13 cellular contexts compared by ENCODE assay signal in genomic region chr12:68340404-68341270, GRCh38. TPM values are rescaled to one million over a fixed set of nuclear protein-coding genes. Genes with fewer than 3 reads are reported as not detected.
DNase-seq lines count a peak whose midpoint lies in the region; ATAC-seq, FAIRE-seq and TF ChIP-seq lines count a peak whose summit lies in the region.
"Had no signal": no experiment of that assay in that cellular context is flagged by ENCODE, and none has a peak within 500 bp of the region (broad histone marks: within the 10 kb centered on the region; RNA-seq: fewer than 3 reads in every experiment).

No MANE protein-coding gene starts in this region.

- peak; percentile 13 for DNase-seq in AG20443 (ENCODE audit: low spot score)
- peak; percentile 24 for DNase-seq in HCEC 1CT
- DNase-seq in K562 (ENCODE audit: extremely low read depth in 1 of 4, low spot score in 3 of 4), result no peak
- no peak for DNase-seq in HuH-7.5 (ENCODE audit: low spot score)
- DNase-seq in heart right ventricle, result no peak
- no peak for DNase-seq in C1 segment of cervical spinal cord (lab: John Stamatoyannopoulos, UW)
- DNase-seq in GM19238 (ENCODE audit: insufficient read length, low spot score), result no peak
- DNase-seq: NCI-H510A, NCI-H82, RPMI8226 had no signal

- FAIRE-seq in K562 (lab: Jason Lieb, UNC), result peak; percentile 42
- FAIRE-seq: H54 had no signal

- no peak overlapping the region for H3K9ac ChIP-seq in K562 (ENCODE audit: insufficient read depth in 1 of 2, low read depth in 2 of 2, low read length in 2 of 2)

- 3% methylated on average over 8 of the region's 8 CpGs for WGBS in K562 (ENCODE audit: insufficient coverage, low coverage, missing lambda C conversion rate)
- WGBS in heart right ventricle, 2 donors, result 51 to 55% methylated on average over 8 of the region's 8 CpGs

- no peaks in the 10 kb centered on the region for H3K9me1 ChIP-seq in K562 (ENCODE audit: control insufficient read depth, insufficient read depth, low read length)

- no peak for TF ChIP-seq RAD21 in K562 (CRISPR knock-in tag; conservative IDR thresholded peaks at IDR 0.05 in 1 of 2, IDR thresholded peaks at IDR 0.05 in 1 of 2)

- H3K4me3 ChIP-seq in K562 (no peak overlapping the region), muscle layer of duodenum (ENCODE audit: low read depth in 1 of 2, low read length in 2 of 2) (no peak overlapping the region), heart right ventricle (no peak overlapping the region)

- peaks cover 15 to 36% of the 10 kb centered on the region in 2 experiments for H3K27me3 ChIP-seq in K562 (ENCODE audit: control insufficient read depth in 2 of 2, insufficient read depth in 2 of 2, low read length in 2 of 2)
- H3K27me3 ChIP-seq in muscle layer of duodenum (ENCODE audit: low read depth, low read length), result no peaks in the 10 kb centered on the region
- peaks cover 0 to 20% (median 9%) of the 10 kb centered on the region in 7 donors for H3K27me3 ChIP-seq in heart right ventricle

- H3K4me1 ChIP-seq in K562 (replicated peaks in 1 of 2; ENCODE audit: control insufficient read depth in 2 of 2, insufficient read depth in 2 of 2, low read length in 2 of 2), result no peaks in the 10 kb centered on the region; a peak in 1 of 5 replicates
- H3K4me1 ChIP-seq in muscle layer of duodenum (ENCODE audit: control insufficient read depth in 1 of 2, insufficient read depth in 2 of 2, low read length in 2 of 2), result peaks cover 4 to 18% of the 10 kb centered on the region in 2 donors
- H3K4me1 ChIP-seq in heart right ventricle, result peaks cover 0 to 4% (median 0%) of the 10 kb centered on the region in 9 donors

- no peak for TF ChIP-seq CTCF in K562 (IDR thresholded peaks at IDR 0.05 in 2 of 3, conservative IDR thresholded peaks at IDR 0.05 in 1 of 3; ENCODE audit: insufficient read depth in 2 of 3, low read depth in 1 of 3, low read length in 3 of 3)
- no peak for TF ChIP-seq CTCF in heart right ventricle (IDR thresholded peaks at IDR 0.05)

- no peaks in the 10 kb centered on the region for H3K9me3 ChIP-seq in K562 (replicated peaks; ENCODE audit: control insufficient read depth, insufficient read depth, low read depth, low read length)
- H3K9me3 ChIP-seq in muscle layer of duodenum (ENCODE audit: control insufficient read depth in 1 of 2, low read length in 2 of 2), result no peaks in the 10 kb centered on the region
- H3K9me3 ChIP-seq in heart right ventricle, result no peaks in the 10 kb centered on the region

- intact Hi-C loops in K562 (cut with micrococcal nuclease) (no loop called here), heart right ventricle (cut with DNase I) (no loop called here)

- H3K36me3 ChIP-seq in K562 (ENCODE audit: control insufficient read depth, insufficient read depth, low read length) (no peaks in the 10 kb centered on the region), muscle layer of duodenum (ENCODE audit: control insufficient read depth in 1 of 2, insufficient read depth in 2 of 2, low read length in 2 of 2) (no peaks in the 10 kb centered on the region), heart right ventricle (no peaks in the 10 kb centered on the region)

- H3K27ac ChIP-seq in K562 (ENCODE audit: extremely low read depth, low read depth, low read length) (no peak overlapping the region), muscle layer of duodenum (ENCODE audit: low read length) (peak overlapping the region; percentile 34), heart right ventricle (no peak overlapping the region)
- H3K27ac ChIP-seq: C4-2B had no signal

- CTCF ChIA-PET in K562 (lab: Yijun Ruan, JAX; ENCODE audit: low intra/inter-chr PET ratio), result interaction anchor here (0.7 kb wide), 1 partner anchor 56 kb away, joined by 3 read pairs; no protein-coding TSS in a partner anchor

- peak overlapping the region; percentile 35; the same call in 1 of the 2 replicates for H2AFZ ChIP-seq in K562 (ENCODE audit: low read depth, low read length)

- H3K4me2 ChIP-seq in K562 (ENCODE audit: insufficient read depth, low read length), result no peak overlapping the region

- in situ Hi-C loops in K562 (cut with MboI), result no loop called here

- no peaks in the 10 kb centered on the region; the same call in 1 of the 2 replicates for H4K20me1 ChIP-seq in K562 (replicated peaks; ENCODE audit: control insufficient read depth, insufficient read depth, low read length)

- ATAC-seq in K562, result no peak; the same call in 2 of the 3 replicates
- no peak for ATAC-seq in heart right ventricle

- POLR2A ChIA-PET in K562 (lab: Yijun Ruan, JAX), result interaction anchor here (0.7 to 2.1 kb wide), 3 partner anchors 8 to 115 kb away, joined by 3 to 6 read pairs (median 6); partner anchors contain the start of gene MDM1

- no peak for TF ChIP-seq POLR2A in K562 (conservative IDR thresholded peaks at IDR 0.05)

- no peak for TF ChIP-seq EP300 in K562 (IDR thresholded peaks at IDR 0.05; ENCODE audit: low read length)

- no TSS peak for BruUV-seq in K562 (replicated peaks; lab: Mats Ljungman, UMichigan)

- H3K79me2 ChIP-seq in K562 (ENCODE audit: control insufficient read depth, insufficient read depth, low read length), result no peaks in the 10 kb centered on the region

TF ChIP-seq in K562, 482 proteins besides CTCF, POLR2A, EP300 and RAD21:
- TF ChIP-seq SMC3 (conservative IDR thresholded peaks at IDR 0.05; ENCODE audit: insufficient read depth, low read depth, low read length), result no peak
- peak; percentile 44; the same call in 1 of the 2 replicates for TF ChIP-seq SPI1 (IDR thresholded peaks at IDR 0.05; ENCODE audit: borderline replicate concordance, low read depth, low read length)

RNA-seq across cellular contexts. Expression of gene MDM1, which starts 8.5 kb away (rescaled TPM):
- total RNA-seq in K562 (2011; cell fraction: chromatin; rRNA removed; ENCODE audit: low replicate concordance), result 9.7 and 33.5 TPM in 2 replicates
- total RNA-seq in K562 (2011; cell fraction: nucleolus; rRNA removed), result 4.5 and 5.0 TPM in 2 replicates
- total RNA-seq in K562 (2011; cell fraction: nucleoplasm; rRNA removed), result 16.9 and 28.1 TPM in 2 replicates
- total RNA-seq in K562 (2014; rRNA removed) (8.8 and 10.4 TPM in 2 replicates), K562 (2014; rRNA removed; fragmentation: Illumina TruSeq; extraction: Trizol) (14.1 and 16.7 TPM in 2 replicates), K562 (2015; rRNA removed; fragmentation: Illumina TruSeq; extraction: Trizol) (16.4 and 16.8 TPM in 2 replicates), K562 (2021) (9.1 and 11.3 TPM in 2 replicates), heart right ventricle (1 to 10 TPM; 3.3 to 8.5 (median 6.2) TPM)
- polyA plus RNA-seq in K562 (2011; rRNA removed) (11.7 and 16.1 TPM in 2 replicates), K562 (2014; fragmentation: Illumina TruSeq; extraction: Trizol) (10.2 and 13.1 TPM in 2 replicates), K562 (2014; fragmentation: Nextera tagmentation; extraction: Ambion mirVana) (10 to 100 TPM in 1 of 2 experiments, 1 to 10 TPM in 1; 7.5 to 12.8 TPM), K562 (2014; rRNA removed) (13.8 and 15.5 TPM in 2 replicates), heart right ventricle (10 to 100 TPM in 1 of 2 donors, 1 to 10 TPM in 1; 4.3 to 11.8 TPM)
- 1.5 and 3.5 TPM in 2 replicates for polyA plus RNA-seq in K562 (2011; cell fraction: cytosol; rRNA removed)
- polyA plus RNA-seq in K562 (2011; cell fraction: nucleus; rRNA removed), result 21.2 and 29.7 TPM in 2 replicates
- 8.0 and 8.2 TPM in 2 replicates for polyA plus RNA-seq in K562 (2012)
- 9.9 and 14.2 TPM in 2 replicates for polyA minus RNA-seq in K562 (2011; rRNA and poly(A)+ RNA removed)
- polyA minus RNA-seq in K562 (2011; cell fraction: cytosol; rRNA and poly(A)+ RNA removed), result 1.9 and 5.3 TPM in 2 replicates
- 20.6 and 41.8 TPM in 2 replicates for polyA minus RNA-seq in K562 (2011; cell fraction: nucleus; rRNA and poly(A)+ RNA removed)

Comparison
In these comparisons a context has a peak if more than half of its experiments do, and no peak if none do; other contexts are left out.
1. DNase-seq: peak in AG20443 (single experiment) and HCEC 1CT (single experiment); none in K562 (0 of 4), HuH-7.5 (single experiment), heart right ventricle (0 of 2), C1 segment of cervical spinal cord (0 of 14) and GM19238 (single experiment).